Comparison of ENCODE assay signal across 8 cellular contexts in genomic region chr17:13030459-13031305, GRCh38. TPM values are rescaled to one million over a fixed set of nuclear protein-coding genes. Genes with fewer than 3 reads are reported as not detected.
A peak's percentile ranks its signal among the peaks of the same experiment; 100 is the strongest.
DNase-seq lines count a peak whose midpoint lies in the region; ATAC-seq and TF ChIP-seq lines count a peak whose summit lies in the region.

No MANE protein-coding gene starts in this region.

- H3K36me3 Mint-ChIP-seq in activated CD4-positive, alpha-beta memory T cell treated with anti-CD3 and anti-CD28 coated beads, Interleukin-2, amount 10 ng/mL, durations not matched to agents 7 days and 5 days (ENCODE audit: low read depth): no peaks in the 10 kb centered on the region
- no peaks in the 10 kb centered on the region for H3K36me3 Mint-ChIP-seq in natural killer cell

- H3K4me3 ChIP-seq in AG10803 (ENCODE audit: low read length): no peak overlapping the region

- ATAC-seq in natural killer cell (peak; percentile 55 to 72 (median 72)), esophagus mucosa (no peak), GM18511 (IDR thresholded peaks at IDR 0.05; ENCODE audit: unreplicated experiment) (no peak)

- H3K27ac Mint-ChIP-seq in activated CD4-positive, alpha-beta memory T cell treated with anti-CD3 and anti-CD28 coated beads, Interleukin-2, amount 10 ng/mL, durations not matched to agents 7 days and 5 days: no peak overlapping the region
- no peak overlapping the region for H3K27ac Mint-ChIP-seq in natural killer cell

- H3K9me3 Mint-ChIP-seq in activated CD4-positive, alpha-beta memory T cell treated with anti-CD3 and anti-CD28 coated beads, Interleukin-2, amount 10 ng/mL, durations not matched to agents 7 days and 5 days: no peaks in the 10 kb centered on the region
- H3K9me3 Mint-ChIP-seq in natural killer cell: peaks cover 0 to 2% of the 10 kb centered on the region in 2 donors

- peaks cover 4% of the 10 kb centered on the region for H3K27me3 Mint-ChIP-seq in activated CD4-positive, alpha-beta memory T cell treated with anti-CD3 and anti-CD28 coated beads, Interleukin-2, amount 10 ng/mL, durations not matched to agents 7 days and 5 days
- peaks cover 7 to 15% of the 10 kb centered on the region in 2 donors for H3K27me3 Mint-ChIP-seq in natural killer cell (ENCODE audit: low read depth in 2 of 2)

- CTCF ChIA-PET in activated CD4-positive, alpha-beta memory T cell treated with anti-CD3 and anti-CD28 coated beads, Interleukin-2, amount 10 ng/mL, durations not matched to agents 7 days and 5 days (lab: Charles Lee): interaction anchor here (0.7 to 8.4 kb wide), 12 partner anchors 10 to 101 kb away, joined by 3 to 189 read pairs (median 4); partner anchors contain the start of gene ELAC2

- POLR2A ChIA-PET in activated CD4-positive, alpha-beta memory T cell treated with anti-CD3 and anti-CD28 coated beads, Interleukin-2, amount 10 ng/mL, durations not matched to agents 7 days and 5 days (lab: Charles Lee): interaction anchor here (3.4 kb wide), 1 partner anchor 13 kb away, joined by 30 read pairs; the partner anchor contains the start of gene ELAC2

- peaks cover 4% of the 10 kb centered on the region for H3K4me1 Mint-ChIP-seq in activated CD4-positive, alpha-beta memory T cell treated with anti-CD3 and anti-CD28 coated beads, Interleukin-2, amount 10 ng/mL, durations not matched to agents 7 days and 5 days
- peaks cover 0 to 11% of the 10 kb centered on the region in 2 donors for H3K4me1 Mint-ChIP-seq in natural killer cell

- intact Hi-C loops in natural killer cell (cut with micrococcal nuclease): loop anchor here (5.0 kb wide), 3 partner anchors 848 to 1897 kb away; partner anchors contain the start of gene HS3ST3B1

- in situ Hi-C loops in GM13977 (cut with MboI; ENCODE audit: low pct_unique_long_range_greater_than_20kb, low sequenced_read_pairs, unreplicated experiment): no loop called here

- DNase-seq in AG10803 (ENCODE audit: low read depth) (peak; percentile 64), GM13977 (ENCODE audit: low spot score) (peak; percentile 49), NCI-H1694 (lab: John Stamatoyannopoulos, UW) (peak; percentile 55), erythroblast (lab: John Stamatoyannopoulos, UW) (peak; percentile 62 to 75), natural killer cell (peak; percentile 25)
- DNase-seq in activated CD4-positive, alpha-beta memory T cell treated with anti-CD3 and anti-CD28 coated beads, Interleukin-2, amount 10 ng/mL, durations not matched to agents 7 days and 5 days: peak; percentile 48

- no peak for TF ChIP-seq POLR2A in erythroblast (IDR thresholded peaks at IDR 0.05; ENCODE audit: low read length)

- H3K4me3 Mint-ChIP-seq in activated CD4-positive, alpha-beta memory T cell treated with anti-CD3 and anti-CD28 coated beads, Interleukin-2, amount 10 ng/mL, durations not matched to agents 7 days and 5 days: no peak overlapping the region
- H3K4me3 Mint-ChIP-seq in natural killer cell: no peak overlapping the region

- TF ChIP-seq CTCF in AG10803 (conservative IDR thresholded peaks at IDR 0.05; ENCODE audit: low read length) (peak; percentile 76), GM13977 (IDR thresholded peaks at IDR 0.05; ENCODE audit: extremely low read depth, insufficient read depth, missing control alignments) (peak; percentile 80), natural killer cell (IDR thresholded peaks at IDR 0.05) (peak; percentile 87)

RNA-seq across cellular contexts. Expression of gene ELAC2, which starts 12.9 kb away (rescaled TPM):
- total RNA-seq in activated CD4-positive, alpha-beta memory T cell treated with anti-CD3 and anti-CD28 coated beads, Interleukin-2, amount 10 ng/mL, durations not matched to agents 7 days and 5 days: 10 to 100 TPM; 50.8 to 54.0 TPM
- total RNA-seq in natural killer cell: 10 to 100 TPM; 65.5 to 84.2 (median 83.4) TPM
- total RNA-seq in esophagus mucosa: 39.0 TPM

Comparison
In these comparisons a context has a peak if more than half of its experiments do, and no peak if none do; other contexts are left out.
1. ATAC-seq: peak in natural killer cell (3 of 3); none in esophagus mucosa (single experiment) and GM18511 (single experiment).
2. Peak in every context shown above with its lines, with median percentiles within 50 percentile points of each other: DNase-seq and CTCF ChIP-seq.